In the genomic region with DNA sequence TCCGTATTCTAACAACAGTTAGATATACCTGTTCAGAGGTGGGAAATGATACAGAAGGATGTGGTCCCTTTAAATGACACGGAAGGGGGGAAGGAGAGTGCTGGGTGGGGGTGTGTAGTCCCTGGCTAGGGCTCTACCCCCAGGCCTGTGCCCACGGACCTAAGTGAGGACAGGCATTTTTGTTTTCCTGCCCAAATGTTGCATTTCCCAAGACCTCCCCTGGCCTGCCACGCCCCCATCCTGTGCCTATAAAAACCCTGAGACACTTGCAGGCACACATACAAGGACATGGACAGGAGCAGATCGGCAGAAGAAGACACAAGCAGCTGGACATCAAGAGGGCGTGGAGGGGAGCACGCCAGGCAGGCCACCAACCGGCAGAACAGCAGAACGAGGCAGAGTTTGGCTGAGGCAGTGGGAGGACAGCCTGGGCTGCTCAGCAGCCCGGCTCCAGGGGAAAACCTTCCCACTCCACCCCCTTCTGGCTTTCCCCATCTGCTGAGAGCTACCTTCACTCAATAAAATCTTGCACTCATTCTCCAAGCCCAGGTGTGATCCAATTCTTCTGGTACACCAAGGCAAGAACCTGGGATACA, we compare ENCODE assay signal across 3 cellular contexts.
TF ChIP-seq lines count a peak whose summit lies in the region.

No MANE protein-coding gene starts in this region.

TF ChIP-seq in HepG2, 621 proteins besides CTCF, POLR2A, EP300 and RAD21:
- peak; percentile 24; the same call in 1 of the 2 replicates for TF ChIP-seq HINFP (CRISPR knock-in tag; IDR thresholded peaks at IDR 0.05; ENCODE audit: low read depth)
- TF ChIP-seq, protein P1, sequence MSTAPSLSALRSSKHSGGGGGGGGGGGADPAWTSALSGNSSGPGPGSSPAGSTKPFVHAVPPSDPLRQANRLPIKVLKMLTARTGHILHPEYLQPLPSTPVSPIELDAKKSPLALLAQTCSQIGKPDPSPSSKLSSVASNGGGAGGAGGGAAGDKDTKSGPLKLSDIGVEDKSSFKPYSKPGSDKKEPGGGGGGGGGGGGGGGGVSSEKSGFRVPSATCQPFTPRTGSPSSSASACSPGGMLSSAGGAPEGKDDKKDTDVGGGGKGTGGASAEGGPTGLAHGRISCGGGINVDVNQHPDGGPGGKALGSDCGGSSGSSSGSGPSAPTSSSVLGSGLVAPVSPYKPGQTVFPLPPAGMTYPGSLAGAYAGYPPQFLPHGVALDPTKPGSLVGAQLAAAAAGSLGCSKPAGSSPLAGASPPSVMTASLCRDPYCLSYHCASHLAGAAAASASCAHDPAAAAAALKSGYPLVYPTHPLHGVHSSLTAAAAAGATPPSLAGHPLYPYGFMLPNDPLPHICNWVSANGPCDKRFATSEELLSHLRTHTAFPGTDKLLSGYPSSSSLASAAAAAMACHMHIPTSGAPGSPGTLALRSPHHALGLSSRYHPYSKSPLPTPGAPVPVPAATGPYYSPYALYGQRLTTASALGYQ (CRISPR knock-in tag; IDR thresholded peaks at IDR 0.05): no peak

TF ChIP-seq in HEK293, 187 proteins besides CTCF, POLR2A, EP300 and RAD21:
- TF ChIP-seq EGR2 (tag by site-specific recombination; IDR thresholded peaks at IDR 0.05; ENCODE audit: low read depth): peak; percentile 65
- TF ChIP-seq, protein P2, sequence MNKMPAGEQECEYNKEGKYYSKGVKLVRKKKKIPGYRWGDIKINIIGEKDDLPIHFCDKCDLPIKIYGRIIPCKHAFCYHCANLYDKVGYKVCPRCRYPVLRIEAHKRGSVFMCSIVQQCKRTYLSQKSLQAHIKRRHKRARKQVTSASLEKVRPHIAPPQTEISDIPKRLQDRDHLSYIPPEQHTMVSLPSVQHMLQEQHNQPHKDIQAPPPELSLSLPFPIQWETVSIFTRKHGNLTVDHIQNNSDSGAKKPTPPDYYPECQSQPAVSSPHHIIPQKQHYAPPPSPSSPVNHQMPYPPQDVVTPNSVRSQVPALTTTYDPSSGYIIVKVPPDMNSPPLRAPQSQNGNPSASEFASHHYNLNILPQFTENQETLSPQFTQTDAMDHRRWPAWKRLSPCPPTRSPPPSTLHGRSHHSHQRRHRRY (tag by site-specific recombination; IDR thresholded peaks at IDR 0.05): no peak
- no peak for TF ChIP-seq ZBTB6 (tag by site-specific recombination; IDR thresholded peaks at IDR 0.05)
- TF ChIP-seq KLF10 (tag by site-specific recombination; IDR thresholded peaks at IDR 0.05): peak; percentile 47
- TF ChIP-seq ZNF560 (tag by site-specific recombination; IDR thresholded peaks at IDR 0.05; ENCODE audit: borderline replicate concordance): no peak
- TF ChIP-seq ZFHX2 (tag by site-specific recombination; conservative IDR thresholded peaks at IDR 0.05): peak; percentile 69
- peak; percentile 66 for TF ChIP-seq KLF9 (tag by site-specific recombination; IDR thresholded peaks at IDR 0.05; ENCODE audit: low read depth)
- peak; percentile 56 for TF ChIP-seq GLIS1 (tag by site-specific recombination; IDR thresholded peaks at IDR 0.05)
- TF ChIP-seq ZNF341 (tag by site-specific recombination; IDR thresholded peaks at IDR 0.05; ENCODE audit: low read depth): peak; percentile 60; the same call in 1 of the 2 replicates
- TF ChIP-seq ZNF791 (tag by site-specific recombination; IDR thresholded peaks at IDR 0.05): no peak
- no peak for TF ChIP-seq ZBTB10 (tag by site-specific recombination; IDR thresholded peaks at IDR 0.05)

TF ChIP-seq in K562, 482 proteins besides CTCF, POLR2A, EP300 and RAD21:
- TF ChIP-seq HINFP (tag; conservative IDR thresholded peaks at IDR 0.05; ENCODE audit: low read depth): peak; percentile 84
- TF ChIP-seq SIN3B (IDR thresholded peaks at IDR 0.05; ENCODE audit: low read depth): no peak
